In genomic region chr20:63956664-63957003, GRCh38 we compare ENCODE assay signal across 8 cellular contexts. TPM values are rescaled to one million over a fixed set of nuclear protein-coding genes. Genes with fewer than 3 reads are reported as not detected.
DNase-seq lines count a peak whose midpoint lies in the region; ATAC-seq, FAIRE-seq and TF ChIP-seq lines count a peak whose summit lies in the region.

No MANE protein-coding gene starts in this region.

- TF ChIP-seq CTCF in A549 (IDR thresholded peaks at IDR 0.05) = no peak
- no peak for TF ChIP-seq CTCF in RWPE1 (conservative IDR thresholded peaks at IDR 0.05; ENCODE audit: low read depth)
- no peak for TF ChIP-seq CTCF in fibroblast of villous mesenchyme (IDR thresholded peaks at IDR 0.05; ENCODE audit: insufficient read depth, low read depth, low read length)

- peak overlapping the region; percentile 76 to 94 for H3K27ac ChIP-seq in A549
- peak overlapping the region; percentile 99 for H3K27ac ChIP-seq in RWPE1
- peak overlapping the region in 20 of 21 experiments; percentile 14 to 97 (median 76) for H3K27ac ChIP-seq in skin epidermis

- H3K4me3 ChIP-seq in A549 (peak overlapping the region; percentile 70), fibroblast of villous mesenchyme (ENCODE audit: low read depth, low read length) (peak overlapping the region; percentile 58), skin epidermis (peak overlapping the region; percentile 72 to 93 (median 79))

- DNase-seq in A549 (ENCODE audit: low read depth in 1 of 2, low spot score in 1 of 2) (no peak), RWPE1 (ENCODE audit: low spot score) (no peak), fibroblast of villous mesenchyme (ENCODE audit: low read depth) (no peak), germinal center (ENCODE audit: low spot score) (no peak)
- DNase-seq in effector CD8-positive, alpha-beta T cell (lab: John Stamatoyannopoulos, UW) = no peak
- DNase-seq in activated CD8-positive, alpha-beta memory T cell treated with anti-CD3 and anti-CD28 coated beads for 24 hours = no peak

- H3K9me3 ChIP-seq in A549 = no peaks in the 10 kb centered on the region

- peaks cover 31% of the 10 kb centered on the region for H3K4me1 ChIP-seq in A549

- peak overlapping the region; percentile 83 for H3K4me2 ChIP-seq in A549

- no peak for TF ChIP-seq RAD21 in A549 (conservative IDR thresholded peaks at IDR 0.05 in 1 of 2, IDR thresholded peaks at IDR 0.05 in 1 of 2)

- WGBS in A549 (ENCODE audit: missing lambda C conversion rate) = 1% methylated on average over 14 of the region's 15 CpGs

- no peak for TF ChIP-seq POLR2A in A549 (IDR thresholded peaks at IDR 0.05; ENCODE audit: low read length)

- FAIRE-seq in A549 (lab: Jason Lieb, UNC) = no peak

- ATAC-seq in A549 (peak in 1 of 2 experiments; percentile 3; a peak in 4 of 6 replicates), GM19438 (IDR thresholded peaks at IDR 0.05; ENCODE audit: low read depth, unreplicated experiment) (peak; percentile 7)

- CTCF ChIA-PET in A549 (lab: Yijun Ruan, JAX) (interaction anchor here (0.9 to 2.4 kb wide), 8 partner anchors 10 to 419 kb away, joined by 3 to 20 read pairs (median 4); partner anchors contain the start of gene PTK6), RWPE1 (lab: Yijun Ruan, JAX) (interaction anchor here (0.7 to 3.7 kb wide), 3 partner anchors 15 to 268 kb away, joined by 3 to 18 read pairs (median 4); no protein-coding TSS in a partner anchor)

- no peak for TF ChIP-seq EP300 in A549 (IDR thresholded peaks at IDR 0.05)

- POLR2A ChIA-PET in A549 (lab: Yijun Ruan, JAX) (interaction anchor here (0.5 to 1.4 kb wide), 11 partner anchors 10 to 436 kb away, joined by 3 to 6 read pairs (median 5); partner anchors contain the start of genes ARFRP1, PRPF6, TPD52L2 and ZGPAT), RWPE1 (lab: Yijun Ruan, JAX; ENCODE audit: low non-redundant PET) (interaction anchor here (0.6 to 1.2 kb wide), 5 partner anchors 12 to 249 kb away, joined by 3 to 4 read pairs (median 3); partner anchors contain the start of genes ARFRP1, PRPF6 and ZGPAT)

TF ChIP-seq in A549, 52 proteins besides CTCF, POLR2A, EP300 and RAD21:
- TF ChIP-seq BHLHE40 (IDR thresholded peaks at IDR 0.05; ENCODE audit: low read depth, low read length) = 0 out of 2 replicates have a peak, but pooled peaks have one; percentile 34
- peak in 1 of 2 experiments; percentile 40; a peak in 1 of 5 replicates for TF ChIP-seq JUN (IDR thresholded peaks at IDR 0.05)
- no peak for TF ChIP-seq FOSB (CRISPR knock-in tag; IDR thresholded peaks at IDR 0.05)

RNA-seq across cellular contexts. Expression of gene UCKL1, which starts 0.4 kb away (rescaled TPM):
- polyA plus RNA-seq in A549 (2011; rRNA removed) (19.1 and 21.6 TPM in 2 replicates), A549 (2017; fragmentation: RNase III; extraction: RNeasy Plus Mini Kit Qiagen cat#74134 plus additional on column Dnase treatment) (30.4 to 32.5 TPM (median 31.8 TPM) in 3 replicates)
- 72.6 and 86.0 TPM in 2 replicates for polyA plus RNA-seq in A549 (2012; cell fraction: cytosol; rRNA removed)
- polyA plus RNA-seq in A549 (2012; cell fraction: nucleus; rRNA removed) = 183 and 244 TPM in 2 replicates
- polyA minus RNA-seq in A549 (2011; rRNA and poly(A)+ RNA removed) = 18.6 and 20.3 TPM in 2 replicates
- total RNA-seq in fibroblast of villous mesenchyme = 20.9 and 25.0 TPM in 2 replicates

RNA-seq across cellular contexts. Expression of gene ZNF512B, which starts 13.1 kb away (rescaled TPM):
- polyA plus RNA-seq in A549 (2011; rRNA removed) (2.1 and 3.2 TPM in 2 replicates), A549 (2017; fragmentation: RNase III; extraction: RNeasy Plus Mini Kit Qiagen cat#74134 plus additional on column Dnase treatment) (14.4 to 17.6 TPM (median 16.8 TPM) in 3 replicates)
- polyA plus RNA-seq in A549 (2012; cell fraction: cytosol; rRNA removed) = 7.0 and 9.7 TPM in 2 replicates
- 31.8 and 33.6 TPM in 2 replicates for polyA plus RNA-seq in A549 (2012; cell fraction: nucleus; rRNA removed)
- polyA minus RNA-seq in A549 (2011; rRNA and poly(A)+ RNA removed) = 3.2 and 4.1 TPM in 2 replicates
- 13.8 and 15.8 TPM in 2 replicates for total RNA-seq in fibroblast of villous mesenchyme

RNA-seq across cellular contexts. Expression of gene SAMD10, which starts 22.8 kb away (rescaled TPM):
- polyA plus RNA-seq in A549 (2011; rRNA removed) (not detected in 2 replicates), A549 (2017; fragmentation: RNase III; extraction: RNeasy Plus Mini Kit Qiagen cat#74134 plus additional on column Dnase treatment) (not detected in 3 replicates)
- not detected in 2 replicates for polyA plus RNA-seq in A549 (2012; cell fraction: cytosol; rRNA removed)
- polyA plus RNA-seq in A549 (2012; cell fraction: nucleus; rRNA removed) = 0.06 TPM in 1 of 2 replicates, not detected in the other
- polyA minus RNA-seq in A549 (2011; rRNA and poly(A)+ RNA removed) = not detected in 2 replicates
- 0.64 and 1.3 TPM in 2 replicates for total RNA-seq in fibroblast of villous mesenchyme

RNA-seq across cellular contexts. Expression of gene PRPF6, which starts 24.3 kb away (rescaled TPM):
- polyA plus RNA-seq in A549 (2011; rRNA removed) (42.8 and 47.5 TPM in 2 replicates), A549 (2017; fragmentation: RNase III; extraction: RNeasy Plus Mini Kit Qiagen cat#74134 plus additional on column Dnase treatment) (47.2 to 48.9 TPM (median 48.7 TPM) in 3 replicates)
- 40.6 and 45.2 TPM in 2 replicates for polyA plus RNA-seq in A549 (2012; cell fraction: cytosol; rRNA removed)
- 63.4 and 66.2 TPM in 2 replicates for polyA plus RNA-seq in A549 (2012; cell fraction: nucleus; rRNA removed)
- polyA minus RNA-seq in A549 (2011; rRNA and poly(A)+ RNA removed) = 55.3 and 55.5 TPM in 2 replicates
- 52.7 and 53.8 TPM in 2 replicates for total RNA-seq in fibroblast of villous mesenchyme
